21 cellular contexts compared by ENCODE assay signal in genomic region chr2:17614174-17614573, GRCh38.
DNase-seq lines count a peak whose midpoint lies in the region; ATAC-seq and TF ChIP-seq lines count a peak whose summit lies in the region.
"Had no signal": no experiment of that assay in that cellular context is flagged by ENCODE, and none has a peak within 500 bp of the region (broad histone marks: within the 10 kb centered on the region; RNA-seq: fewer than 3 reads in every experiment).

No MANE protein-coding gene starts in this region.

- in situ Hi-C loops in G401 (cut with HindIII; ENCODE audit: low sequenced_read_pairs), result no loop called here

- H4K20me1 ChIP-seq in neural progenitor cell (ENCODE audit: low read depth), result no peaks in the 10 kb centered on the region

- CTCF ChIA-PET in WTC11 (lab: Charles Lee), result interaction anchor here (1.2 kb wide), 1 partner anchor 31 kb away, joined by 3 read pairs; no protein-coding TSS in a partner anchor

- POLR2A ChIA-PET in WTC11 (lab: Charles Lee), result no interaction called here

- no peak overlapping the region for H2AFZ ChIP-seq in neural progenitor cell (replicated peaks)
- H2AFZ ChIP-seq: GM23248 had no signal

- H3K27ac ChIP-seq in neural progenitor cell, result no peak overlapping the region
- H3K27ac ChIP-seq: 22Rv1, A549, GM23248 had no signal

- intact Hi-C loops in head of caudate nucleus (cut with DNase I), result no loop called here

- no peaks in the 10 kb centered on the region for H3K79me2 ChIP-seq in neural progenitor cell (ENCODE audit: low read depth)

- H3K9me3 Mint-ChIP-seq in WTC11, result no peaks in the 10 kb centered on the region
- H3K9me3 Mint-ChIP-seq in neural progenitor cell, result no peaks in the 10 kb centered on the region
- H3K9me3 Mint-ChIP-seq: CD8-positive, alpha-beta memory T cell had no signal

- H3F3A ChIP-seq in neural progenitor cell (ENCODE audit: low read depth), result no peaks in the 10 kb centered on the region

- H3K36me3 ChIP-seq in neural progenitor cell, result no peaks in the 10 kb centered on the region
- H3K36me3 ChIP-seq: BE2C had no signal

- H3K36me3 Mint-ChIP-seq in WTC11 (peaks cover 29% of the 10 kb centered on the region), neural progenitor cell (no peaks in the 10 kb centered on the region)
- H3K36me3 Mint-ChIP-seq: CD4-positive, CD25-positive, alpha-beta regulatory T cell; CD8-positive, alpha-beta memory T cell had no signal

- ATAC-seq in WTC11, result peak; percentile 17; the same call in 1 of the 2 replicates
- ATAC-seq in HG03280 (IDR thresholded peaks at IDR 0.05; ENCODE audit: unreplicated experiment), result no peak
- ATAC-seq: A549 had no signal

- TF ChIP-seq CTCF in WTC11 (IDR thresholded peaks at IDR 0.05) (no peak), neural progenitor cell (IDR thresholded peaks at IDR 0.05) (no peak)

- H3K4me3 Mint-ChIP-seq in WTC11, result no peak overlapping the region
- no peak overlapping the region for H3K4me3 Mint-ChIP-seq in neural progenitor cell
- H3K4me3 Mint-ChIP-seq: CD4-positive, CD25-positive, alpha-beta regulatory T cell; CD8-positive, alpha-beta memory T cell had no signal

- no peak overlapping the region for H3K4me3 ChIP-seq in neural progenitor cell
- H3K4me3 ChIP-seq: A549, GM23248 had no signal

- peaks cover 33% of the 10 kb centered on the region for H3K4me1 Mint-ChIP-seq in WTC11
- peaks cover 10% of the 10 kb centered on the region for H3K4me1 Mint-ChIP-seq in neural progenitor cell
- H3K4me1 Mint-ChIP-seq: CD4-positive, CD25-positive, alpha-beta regulatory T cell; CD8-positive, alpha-beta memory T cell had no signal

- H3K27ac Mint-ChIP-seq in WTC11 (no peak overlapping the region), neural progenitor cell (peak overlapping the region; percentile 60)
- H3K27ac Mint-ChIP-seq: CD4-positive, CD25-positive, alpha-beta regulatory T cell; CD8-positive, alpha-beta memory T cell had no signal

- H3K27me3 Mint-ChIP-seq in WTC11 (ENCODE audit: low read depth) (no peaks in the 10 kb centered on the region), neural progenitor cell (ENCODE audit: insufficient read depth, low read depth) (peaks cover 2% of the 10 kb centered on the region)
- H3K27me3 Mint-ChIP-seq: CD4-positive, CD25-positive, alpha-beta regulatory T cell had no signal

- no peaks in the 10 kb centered on the region for H3K27me3 ChIP-seq in neural progenitor cell
- H3K27me3 ChIP-seq: BE2C had no signal

- no peaks in the 10 kb centered on the region for H3K4me1 ChIP-seq in neural progenitor cell
- H3K4me1 ChIP-seq: A549, BE2C had no signal

- no peak overlapping the region for H3K4me2 ChIP-seq in neural progenitor cell
- H3K4me2 ChIP-seq: A549 had no signal

- H3K9me3 ChIP-seq in neural progenitor cell (ENCODE audit: low read depth), result no peaks in the 10 kb centered on the region
- H3K9me3 ChIP-seq: A549, BE2C had no signal

- DNase-seq in NCI-H526 (lab: John Stamatoyannopoulos, UW) (peak; percentile 43 to 60), NCI-H526 treated with DMSO at 0.1 percent for 48 hours (lab: John Stamatoyannopoulos, UW) (no peak), G401 (ENCODE audit: low spot score) (peak; percentile 53), WTC11 (ENCODE audit: low spot score) (no peak), neural progenitor cell (ENCODE audit: low spot score) (no peak), head of caudate nucleus (no peak), LoVo (ENCODE audit: low spot score) (no peak)
- DNase-seq: BE2C; CD4-positive, CD25-positive, alpha-beta regulatory T cell; CD8-positive, alpha-beta memory T cell; COR-L47; DMS 273 treated with DMSO at 0.1 percent for 48 hours; DMS53; DND-41; EL; GM23248; HCEC 1CT; IMR-90 had no signal

- no peak overlapping the region for H3K9ac ChIP-seq in neural progenitor cell
- H3K9ac ChIP-seq: GM23248 had no signal

TF ChIP-seq in WTC11, 78 proteins besides CTCF, POLR2A, EP300 and RAD21 (continues in another document):
- TF ChIP-seq, protein P1, sequence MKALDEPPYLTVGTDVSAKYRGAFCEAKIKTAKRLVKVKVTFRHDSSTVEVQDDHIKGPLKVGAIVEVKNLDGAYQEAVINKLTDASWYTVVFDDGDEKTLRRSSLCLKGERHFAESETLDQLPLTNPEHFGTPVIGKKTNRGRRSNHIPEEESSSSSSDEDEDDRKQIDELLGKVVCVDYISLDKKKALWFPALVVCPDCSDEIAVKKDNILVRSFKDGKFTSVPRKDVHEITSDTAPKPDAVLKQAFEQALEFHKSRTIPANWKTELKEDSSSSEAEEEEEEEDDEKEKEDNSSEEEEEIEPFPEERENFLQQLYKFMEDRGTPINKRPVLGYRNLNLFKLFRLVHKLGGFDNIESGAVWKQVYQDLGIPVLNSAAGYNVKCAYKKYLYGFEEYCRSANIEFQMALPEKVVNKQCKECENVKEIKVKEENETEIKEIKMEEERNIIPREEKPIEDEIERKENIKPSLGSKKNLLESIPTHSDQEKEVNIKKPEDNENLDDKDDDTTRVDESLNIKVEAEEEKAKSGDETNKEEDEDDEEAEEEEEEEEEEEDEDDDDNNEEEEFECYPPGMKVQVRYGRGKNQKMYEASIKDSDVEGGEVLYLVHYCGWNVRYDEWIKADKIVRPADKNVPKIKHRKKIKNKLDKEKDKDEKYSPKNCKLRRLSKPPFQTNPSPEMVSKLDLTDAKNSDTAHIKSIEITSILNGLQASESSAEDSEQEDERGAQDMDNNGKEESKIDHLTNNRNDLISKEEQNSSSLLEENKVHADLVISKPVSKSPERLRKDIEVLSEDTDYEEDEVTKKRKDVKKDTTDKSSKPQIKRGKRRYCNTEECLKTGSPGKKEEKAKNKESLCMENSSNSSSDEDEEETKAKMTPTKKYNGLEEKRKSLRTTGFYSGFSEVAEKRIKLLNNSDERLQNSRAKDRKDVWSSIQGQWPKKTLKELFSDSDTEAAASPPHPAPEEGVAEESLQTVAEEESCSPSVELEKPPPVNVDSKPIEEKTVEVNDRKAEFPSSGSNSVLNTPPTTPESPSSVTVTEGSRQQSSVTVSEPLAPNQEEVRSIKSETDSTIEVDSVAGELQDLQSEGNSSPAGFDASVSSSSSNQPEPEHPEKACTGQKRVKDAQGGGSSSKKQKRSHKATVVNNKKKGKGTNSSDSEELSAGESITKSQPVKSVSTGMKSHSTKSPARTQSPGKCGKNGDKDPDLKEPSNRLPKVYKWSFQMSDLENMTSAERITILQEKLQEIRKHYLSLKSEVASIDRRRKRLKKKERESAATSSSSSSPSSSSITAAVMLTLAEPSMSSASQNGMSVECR (CRISPR knock-in tag; IDR thresholded peaks at IDR 0.05; ENCODE audit: borderline replicate concordance), result no peak
- TF ChIP-seq ELF4 (CRISPR knock-in tag; IDR thresholded peaks at IDR 0.05; ENCODE audit: low read depth) (no peak), ZSCAN18 (CRISPR knock-in tag; IDR thresholded peaks at IDR 0.05) (no peak), TCF7 (CRISPR knock-in tag; IDR thresholded peaks at IDR 0.05; ENCODE audit: low read depth) (no peak), ZNF121 (CRISPR knock-in tag; IDR thresholded peaks at IDR 0.05) (no peak), PREB (CRISPR knock-in tag; IDR thresholded peaks at IDR 0.05; ENCODE audit: borderline replicate concordance) (no peak), NFATC4 (CRISPR knock-in tag; IDR thresholded peaks at IDR 0.05) (no peak), ETV6 (CRISPR knock-in tag; IDR thresholded peaks at IDR 0.05) (no peak)
- TF ChIP-seq, protein P2, sequence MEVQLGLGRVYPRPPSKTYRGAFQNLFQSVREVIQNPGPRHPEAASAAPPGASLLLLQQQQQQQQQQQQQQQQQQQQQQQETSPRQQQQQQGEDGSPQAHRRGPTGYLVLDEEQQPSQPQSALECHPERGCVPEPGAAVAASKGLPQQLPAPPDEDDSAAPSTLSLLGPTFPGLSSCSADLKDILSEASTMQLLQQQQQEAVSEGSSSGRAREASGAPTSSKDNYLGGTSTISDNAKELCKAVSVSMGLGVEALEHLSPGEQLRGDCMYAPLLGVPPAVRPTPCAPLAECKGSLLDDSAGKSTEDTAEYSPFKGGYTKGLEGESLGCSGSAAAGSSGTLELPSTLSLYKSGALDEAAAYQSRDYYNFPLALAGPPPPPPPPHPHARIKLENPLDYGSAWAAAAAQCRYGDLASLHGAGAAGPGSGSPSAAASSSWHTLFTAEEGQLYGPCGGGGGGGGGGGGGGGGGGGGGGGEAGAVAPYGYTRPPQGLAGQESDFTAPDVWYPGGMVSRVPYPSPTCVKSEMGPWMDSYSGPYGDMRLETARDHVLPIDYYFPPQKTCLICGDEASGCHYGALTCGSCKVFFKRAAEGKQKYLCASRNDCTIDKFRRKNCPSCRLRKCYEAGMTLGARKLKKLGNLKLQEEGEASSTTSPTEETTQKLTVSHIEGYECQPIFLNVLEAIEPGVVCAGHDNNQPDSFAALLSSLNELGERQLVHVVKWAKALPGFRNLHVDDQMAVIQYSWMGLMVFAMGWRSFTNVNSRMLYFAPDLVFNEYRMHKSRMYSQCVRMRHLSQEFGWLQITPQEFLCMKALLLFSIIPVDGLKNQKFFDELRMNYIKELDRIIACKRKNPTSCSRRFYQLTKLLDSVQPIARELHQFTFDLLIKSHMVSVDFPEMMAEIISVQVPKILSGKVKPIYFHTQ (CRISPR knock-in tag; IDR thresholded peaks at IDR 0.05), result no peak

Comparison
In these comparisons a context has a peak if more than half of its experiments do, and no peak if none do; other contexts are left out.
1. DNase-seq: peak in NCI-H526 (2 of 2) and G401 (single experiment); none in NCI-H526 treated with DMSO at 0.1 percent for 48 hours (single experiment), WTC11 (single experiment), neural progenitor cell (single experiment), head of caudate nucleus (0 of 42) and LoVo (single experiment).